In genomic region chr12:100145643-100146042, GRCh38 we compare ENCODE assay signal across 29 cellular contexts.
"Had no signal": no experiment of that assay in that cellular context is flagged by ENCODE, and none has a peak within 500 bp of the region (broad histone marks: within the 10 kb centered on the region; RNA-seq: fewer than 3 reads in every experiment).

No MANE protein-coding gene starts in this region.

- H3K36me3 Mint-ChIP-seq: T-cell had no signal

- H3K4me2 ChIP-seq: PC-9 had no signal

- H3K36me3 ChIP-seq: SJCRH30 had no signal

- H3K4me3 ChIP-seq: PC-9, SJCRH30, SK-N-MC had no signal

- DNase-seq: MM.1S, MV-4-11, NCI-H1092, NCI-H1105, NCI-H1417 treated with DMSO at 0.1 percent for 48 hours, NCI-H1436 treated with DMSO at 0.1 percent for 48 hours, NCI-H1694 treated with DMSO at 0.1 percent for 48 hours, NCI-H187 treated with DMSO at 0.1 percent for 48 hours, NCI-H2029, NCI-H2081, NCI-H2171 treated with DMSO at 0.1 percent for 48 hours, NCI-H2227 treated with DMSO at 0.1 percent for 48 hours, NCI-H345, NCI-H446, NCI-H510A treated with DMSO at 0.1 percent for 48 hours, NCI-H524 treated with DMSO at 0.1 percent for 48 hours, NCI-H526 treated with DMSO at 0.1 percent for 48 hours, NCI-H774, PC-9, SHP77, SIG-M5, SJCRH30, T-cell had no signal

- H3K9me3 Mint-ChIP-seq: T-cell had no signal

- H3K27ac Mint-ChIP-seq: T-cell had no signal

- H2AFZ ChIP-seq: PC-9 had no signal

- H3K4me3 Mint-ChIP-seq: T-cell had no signal

- H3K27me3 Mint-ChIP-seq: T-cell had no signal

- H3K27ac ChIP-seq: PC-9, RWPE1, SJCRH30, SK-N-MC had no signal

- ATAC-seq: Panc1, Right ventricle myocardium inferior, SK-N-SH treated with all-trans-retinoic acid at 6 μM for 48 hours, T-cell had no signal

- FAIRE-seq: RCC 7860 had no signal

- H3K9me3 ChIP-seq: SJCRH30 had no signal

- H3K27me3 ChIP-seq: SJCRH30 had no signal

- H3K4me1 ChIP-seq: SJCRH30 had no signal
